ENCODE assay signal across 9 cellular contexts in genomic region chr7:45021604-45022296, GRCh38. TPM values are rescaled to one million over a fixed set of nuclear protein-coding genes. Genes with fewer than 3 reads are reported as not detected.
DNase-seq lines count a peak whose midpoint lies in the region; ATAC-seq and FAIRE-seq lines count a peak whose summit lies in the region.
"Had no signal": no experiment of that assay in that cellular context is flagged by ENCODE, and none has a peak within 500 bp of the region (broad histone marks: within the 10 kb centered on the region; RNA-seq: fewer than 3 reads in every experiment).

No MANE protein-coding gene starts in this region.

- no peak overlapping the region for H3K4me3 Mint-ChIP-seq in activated CD4-positive, alpha-beta T cell treated with anti-CD3 and anti-CD28 coated beads, Interleukin-2, amount 10 ng/mL, durations not matched to agents 7 days and 5 days
- H3K4me3 Mint-ChIP-seq in activated CD8-positive, alpha-beta T cell treated with anti-CD3 and anti-CD28 coated beads, Interleukin-2, amount 10 ng/mL, durations not matched to agents 7 days and 5 days: no peak overlapping the region
- H3K4me3 Mint-ChIP-seq in natural killer cell treated with Interleukin-12 subunit alpha and Interleukin-12 subunit beta and Interleukin-15 and Interleukin-18, amount 100 ng/mL, for 72 hours: peak overlapping the region; percentile 51

- peak overlapping the region; percentile 74 for H3K27ac Mint-ChIP-seq in activated CD4-positive, alpha-beta T cell treated with anti-CD3 and anti-CD28 coated beads, Interleukin-2, amount 10 ng/mL, durations not matched to agents 7 days and 5 days
- peak overlapping the region; percentile 64 for H3K27ac Mint-ChIP-seq in activated CD8-positive, alpha-beta T cell treated with anti-CD3 and anti-CD28 coated beads, Interleukin-2, amount 10 ng/mL, durations not matched to agents 7 days and 5 days
- peak overlapping the region; percentile 56 to 76 for H3K27ac Mint-ChIP-seq in natural killer cell treated with Interleukin-12 subunit alpha and Interleukin-12 subunit beta and Interleukin-15 and Interleukin-18, amount 100 ng/mL, for 72 hours

- no peaks in the 10 kb centered on the region for H3K27me3 Mint-ChIP-seq in activated CD4-positive, alpha-beta T cell treated with anti-CD3 and anti-CD28 coated beads, Interleukin-2, amount 10 ng/mL, durations not matched to agents 7 days and 5 days
- H3K27me3 Mint-ChIP-seq in activated CD8-positive, alpha-beta T cell treated with anti-CD3 and anti-CD28 coated beads, Interleukin-2, amount 10 ng/mL, durations not matched to agents 7 days and 5 days (ENCODE audit: low read depth): no peaks in the 10 kb centered on the region
- H3K27me3 Mint-ChIP-seq in natural killer cell treated with Interleukin-12 subunit alpha and Interleukin-12 subunit beta and Interleukin-15 and Interleukin-18, amount 100 ng/mL, for 72 hours: no peaks in the 10 kb centered on the region

- peaks cover 57% of the 10 kb centered on the region for H3K4me1 Mint-ChIP-seq in activated CD4-positive, alpha-beta T cell treated with anti-CD3 and anti-CD28 coated beads, Interleukin-2, amount 10 ng/mL, durations not matched to agents 7 days and 5 days
- peaks cover 42% of the 10 kb centered on the region for H3K4me1 Mint-ChIP-seq in activated CD8-positive, alpha-beta T cell treated with anti-CD3 and anti-CD28 coated beads, Interleukin-2, amount 10 ng/mL, durations not matched to agents 7 days and 5 days (ENCODE audit: low read depth)
- H3K4me1 Mint-ChIP-seq in natural killer cell treated with Interleukin-12 subunit alpha and Interleukin-12 subunit beta and Interleukin-15 and Interleukin-18, amount 100 ng/mL, for 72 hours (ENCODE audit: low read depth in 2 of 2): peaks cover 32 to 40% of the 10 kb centered on the region in 2 donors

- POLR2A ChIA-PET in activated CD4-positive, alpha-beta T cell treated with anti-CD3 and anti-CD28 coated beads, Interleukin-2, amount 10 ng/mL, durations not matched to agents 7 days and 5 days (lab: Charles Lee): interaction anchor here (0.7 kb wide), 1 partner anchor 444 kb away, joined by 5 read pairs; no protein-coding TSS in a partner anchor
- POLR2A ChIA-PET in activated CD8-positive, alpha-beta T cell treated with anti-CD3 and anti-CD28 coated beads, Interleukin-2, amount 10 ng/mL, durations not matched to agents 7 days and 5 days (lab: Charles Lee): interaction anchor here (0.7 to 1.2 kb wide), 3 partner anchors 20 to 457 kb away, joined by 3 to 10 read pairs (median 3); no protein-coding TSS in a partner anchor

- no peak for FAIRE-seq in HTR-8/SVneo (lab: Jason Lieb, UNC)
- FAIRE-seq: TTC549 had no signal

- H3K9me3 Mint-ChIP-seq in activated CD4-positive, alpha-beta T cell treated with anti-CD3 and anti-CD28 coated beads, Interleukin-2, amount 10 ng/mL, durations not matched to agents 7 days and 5 days: peaks cover 4% of the 10 kb centered on the region
- no peaks in the 10 kb centered on the region for H3K9me3 Mint-ChIP-seq in activated CD8-positive, alpha-beta T cell treated with anti-CD3 and anti-CD28 coated beads, Interleukin-2, amount 10 ng/mL, durations not matched to agents 7 days and 5 days (ENCODE audit: insufficient read depth)
- H3K9me3 Mint-ChIP-seq in natural killer cell treated with Interleukin-12 subunit alpha and Interleukin-12 subunit beta and Interleukin-15 and Interleukin-18, amount 100 ng/mL, for 72 hours: no peaks in the 10 kb centered on the region

- DNase-seq in activated CD4-positive, alpha-beta T cell treated with anti-CD3 and anti-CD28 coated beads, Interleukin-2, amount 10 ng/mL, durations not matched to agents 7 days and 5 days: no peak
- no peak for DNase-seq in activated CD4-positive, alpha-beta T cell treated with anti-CD3 and anti-CD28 coated beads, Interleukin-2, amount 50 U/mL, for 4 hours
- DNase-seq in activated CD8-positive, alpha-beta T cell treated with anti-CD3 and anti-CD28 coated beads, Interleukin-2, amount 10 ng/mL, durations not matched to agents 7 days and 5 days: no peak
- DNase-seq in natural killer cell treated with Interleukin-12 subunit alpha and Interleukin-12 subunit beta and Interleukin-15 and Interleukin-18, amount 100 ng/mL, for 72 hours (ENCODE audit: low spot score): no peak
- no peak for DNase-seq in HTR-8/SVneo (ENCODE audit: insufficient read length, low spot score)
- no peak for DNase-seq in NCI-H226
- DNase-seq in NCI-H2081 (lab: John Stamatoyannopoulos, UW): no peak

- ATAC-seq in HG03159 (IDR thresholded peaks at IDR 0.05; ENCODE audit: unreplicated experiment): peak; percentile 59
- ATAC-seq in activated CD8-positive, alpha-beta T cell treated with anti-CD3 and anti-CD28 coated beads, Interleukin-2, amount 10 ng/mL, durations not matched to agents 7 days and 5 days: peak; percentile 75
- ATAC-seq in natural killer cell treated with Interleukin-12 subunit alpha and Interleukin-12 subunit beta and Interleukin-15 and Interleukin-18, amount 100 ng/mL, for 72 hours: peak; percentile 89 to 92

- peaks cover 41% of the 10 kb centered on the region for H3K36me3 Mint-ChIP-seq in activated CD4-positive, alpha-beta T cell treated with anti-CD3 and anti-CD28 coated beads, Interleukin-2, amount 10 ng/mL, durations not matched to agents 7 days and 5 days (ENCODE audit: low read depth)
- H3K36me3 Mint-ChIP-seq in activated CD8-positive, alpha-beta T cell treated with anti-CD3 and anti-CD28 coated beads, Interleukin-2, amount 10 ng/mL, durations not matched to agents 7 days and 5 days (ENCODE audit: low read depth): peaks cover 44% of the 10 kb centered on the region
- no peaks in the 10 kb centered on the region for H3K36me3 Mint-ChIP-seq in natural killer cell treated with Interleukin-12 subunit alpha and Interleukin-12 subunit beta and Interleukin-15 and Interleukin-18, amount 100 ng/mL, for 72 hours

- CTCF ChIA-PET in activated CD4-positive, alpha-beta T cell treated with anti-CD3 and anti-CD28 coated beads, Interleukin-2, amount 10 ng/mL, durations not matched to agents 7 days and 5 days (lab: Charles Lee): interaction anchor here (0.6 to 2.7 kb wide), 5 partner anchors 13 to 48 kb away, joined by 3 to 10 read pairs (median 3); no protein-coding TSS in a partner anchor
- CTCF ChIA-PET in activated CD8-positive, alpha-beta T cell treated with anti-CD3 and anti-CD28 coated beads, Interleukin-2, amount 10 ng/mL, durations not matched to agents 7 days and 5 days (lab: Charles Lee): interaction anchor here (1.9 to 2.7 kb wide), 2 partner anchors 22 to 48 kb away, joined by 6 to 7 read pairs; partner anchors contain the start of gene CCM2

RNA-seq across cellular contexts. Expression of gene CCM2, which starts 21.7 kb away (rescaled TPM):
- total RNA-seq in activated CD4-positive, alpha-beta T cell treated with anti-CD3 and anti-CD28 coated beads, Interleukin-2, amount 10 ng/mL, durations not matched to agents 7 days and 5 days: 100 to 1,000 TPM; 134 TPM
- total RNA-seq in activated CD8-positive, alpha-beta T cell treated with anti-CD3 and anti-CD28 coated beads, Interleukin-2, amount 10 ng/mL, durations not matched to agents 7 days and 5 days: 10 to 100 TPM; 99.6 to 99.9 TPM
- total RNA-seq in natural killer cell treated with Interleukin-12 subunit alpha and Interleukin-12 subunit beta and Interleukin-15 and Interleukin-18, amount 100 ng/mL, for 72 hours: 10 to 100 TPM; 59.2 to 68.4 TPM

RNA-seq across cellular contexts. Expression of gene MYO1G, which starts 42.9 kb away (rescaled TPM):
- 100 to 1,000 TPM; 414 to 457 TPM for total RNA-seq in activated CD4-positive, alpha-beta T cell treated with anti-CD3 and anti-CD28 coated beads, Interleukin-2, amount 10 ng/mL, durations not matched to agents 7 days and 5 days
- 100 to 1,000 TPM; 435 to 453 TPM for total RNA-seq in activated CD8-positive, alpha-beta T cell treated with anti-CD3 and anti-CD28 coated beads, Interleukin-2, amount 10 ng/mL, durations not matched to agents 7 days and 5 days
- total RNA-seq in natural killer cell treated with Interleukin-12 subunit alpha and Interleukin-12 subunit beta and Interleukin-15 and Interleukin-18, amount 100 ng/mL, for 72 hours: 100 to 1,000 TPM; 465 to 518 TPM
